In the genomic region with DNA sequence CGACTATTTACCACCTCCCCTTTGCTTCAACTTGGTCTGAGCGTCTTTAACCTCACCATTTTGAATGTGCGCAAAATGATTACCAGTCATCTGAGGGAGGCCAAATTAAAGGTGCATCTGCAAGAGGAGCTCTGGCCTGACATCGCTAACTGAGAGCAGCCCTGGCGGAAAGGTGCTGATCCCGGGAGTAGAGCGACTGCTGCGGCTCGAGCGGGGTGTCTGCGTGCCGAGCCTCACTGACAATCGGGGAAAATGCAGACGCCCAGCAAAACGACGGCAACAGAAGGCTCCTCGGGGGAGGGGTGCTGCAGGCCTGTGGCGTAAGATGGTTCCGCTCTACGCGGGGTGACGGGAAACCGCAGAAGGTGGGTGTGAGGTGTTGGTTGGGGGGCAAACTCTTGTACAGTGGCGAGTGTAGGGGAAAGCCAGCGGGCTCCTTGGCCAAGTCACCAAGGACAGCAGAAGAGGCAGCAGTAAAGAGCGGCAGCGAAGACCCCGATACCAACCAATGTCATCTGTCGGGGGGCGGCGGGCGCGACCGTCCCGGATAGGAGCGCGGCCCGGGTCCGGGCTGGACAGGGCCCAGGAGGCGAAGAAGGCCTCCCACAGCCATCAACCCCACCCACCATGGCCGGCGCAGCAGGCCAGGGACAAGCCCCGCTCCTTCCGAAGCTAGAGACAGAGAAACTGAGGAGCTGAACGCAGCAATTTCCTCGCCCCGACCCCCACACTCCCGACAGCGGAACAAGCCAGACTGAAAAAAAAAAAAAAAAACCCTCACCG, we compare ENCODE assay signal across 8 cellular contexts. TPM values are rescaled to one million over a fixed set of nuclear protein-coding genes. Genes with fewer than 3 reads are reported as not detected.
DNase-seq lines count a peak whose midpoint lies in the region; ATAC-seq, FAIRE-seq and TF ChIP-seq lines count a peak whose summit lies in the region.

No MANE protein-coding gene starts in this region.

- H3K27me3 ChIP-seq in IMR-90 (ENCODE audit: control insufficient read depth, insufficient read depth, low read length) = no peaks in the 10 kb centered on the region

- peak overlapping the region; percentile 79 for H4K91ac ChIP-seq in IMR-90 (ENCODE audit: insufficient read depth, low read depth, low read length)

- CTCF ChIA-PET in IMR-90 (lab: Yijun Ruan, JAX) = no interaction called here

- H2AK9ac ChIP-seq in IMR-90 (replicated peaks; ENCODE audit: low read depth, low read length, poor library complexity) = peak overlapping the region; percentile 89

- peak overlapping the region; percentile 72 for H2AK5ac ChIP-seq in IMR-90 (ENCODE audit: low read depth, low read length)

- no peak overlapping the region for H2BK15ac ChIP-seq in IMR-90 (ENCODE audit: low read depth, low read length)

- peak overlapping the region; percentile 13 for H2BK120ac ChIP-seq in IMR-90 (ENCODE audit: low read depth, low read length)

- peaks cover 3% of the 10 kb centered on the region; the same call in 1 of the 2 replicates for H3K4me1 ChIP-seq in IMR-90 (ENCODE audit: control insufficient read depth, insufficient read depth, low read length)

- peak overlapping the region; percentile 94 for H3K4me2 ChIP-seq in IMR-90 (ENCODE audit: low read depth, low read length)

- H3K79me1 ChIP-seq in IMR-90 (ENCODE audit: low read depth in 1 of 2, low read length in 2 of 2) = peaks cover 0 to 6% of the 10 kb centered on the region in 2 experiments; a peak in 2 of 4 replicates

- no peaks in the 10 kb centered on the region; the same call in 1 of the 2 replicates for H3K9me3 ChIP-seq in IMR-90 (ENCODE audit: control insufficient read depth, insufficient read depth, low read length)

- TF ChIP-seq RAD21 in IMR-90 (IDR thresholded peaks at IDR 0.05; ENCODE audit: low read length) = 0 out of 2 replicates have a peak, but pooled peaks have one; percentile 12

- H3K18ac ChIP-seq in IMR-90 (ENCODE audit: low read depth, low read length) = peak overlapping the region; percentile 58

- peaks cover 35% of the 10 kb centered on the region for H4K20me1 ChIP-seq in IMR-90 (ENCODE audit: insufficient read depth, low read length)

- peak overlapping the region; percentile 6 to 68; a peak in 3 of 4 replicates for H4K8ac ChIP-seq in IMR-90 (ENCODE audit: low read depth in 2 of 2, low read length in 2 of 2)

- peak overlapping the region; percentile 86 for H3K4ac ChIP-seq in IMR-90 (ENCODE audit: low read depth, low read length)

- ATAC-seq in GM21576 (IDR thresholded peaks at IDR 0.05; ENCODE audit: unreplicated experiment) (peak; percentile 34), IMR-90 (ENCODE audit: low read depth) (peak; percentile 18)

- H2BK5ac ChIP-seq in IMR-90 (ENCODE audit: low read depth, low read length, poor library complexity, severe bottlenecking) = peak overlapping the region; percentile 83

- H3K56ac ChIP-seq in IMR-90 (ENCODE audit: extremely low read depth, insufficient read depth, low read length) = peak overlapping the region; percentile 93

- H3K36me3 ChIP-seq in IMR-90 (ENCODE audit: control insufficient read depth, insufficient read depth, low read length) = peaks cover 2% of the 10 kb centered on the region; the same call in 1 of the 2 replicates

- no peak for FAIRE-seq in frontal cortex (lab: Jason Lieb, UNC)

- peak; percentile 73 for TF ChIP-seq POLR2A in IMR-90 (IDR thresholded peaks at IDR 0.05; ENCODE audit: low read depth, low read length)

- H3K27ac ChIP-seq in IMR-90 (ENCODE audit: insufficient read depth, low read length) (peak overlapping the region; percentile 90), temporal lobe (ENCODE audit: low read depth, low read length) (peak overlapping the region; percentile 99)

- dilution Hi-C loops in IMR-90 (cut with HindIII; ENCODE audit: low sequenced_read_pairs, unreplicated experiment) = no loop called here

- in situ Hi-C loops in IMR-90 (cut with MboI; ENCODE audit: low sequenced_read_pairs) = no loop called here

- WGBS in IMR-90 (ENCODE audit: extremely low coverage in 2 of 2, insufficient read length in 1 of 2), 2 experiments = 1% methylated on average over 20 of the region's 50 CpGs; no CpG with 5 or more reads in 1 of the 2 experiments

- TSS peak; percentile 54 for BruUV-seq in IMR-90 (replicated peaks; lab: Mats Ljungman, UMichigan)

- H3K9ac ChIP-seq in IMR-90 (ENCODE audit: low read depth, low read length) = peak overlapping the region; percentile 89

- 0 out of 2 replicates have a peak overlapping the region, but pooled peaks have one; percentile 18 for H2BK20ac ChIP-seq in IMR-90 (ENCODE audit: low read depth, low read length)

- peak overlapping the region; percentile 61 for H4K5ac ChIP-seq in IMR-90 (ENCODE audit: low read depth, low read length)

- TF ChIP-seq CTCF in IMR-90 (conservative IDR thresholded peaks at IDR 0.05; ENCODE audit: low read depth, low read length) = no peak

- H3K23ac ChIP-seq in IMR-90 (ENCODE audit: low read depth, low read length) = peak overlapping the region; percentile 94

- peak overlapping the region; percentile 97 for H3K4me3 ChIP-seq in IMR-90 (ENCODE audit: insufficient read depth, low read depth, low read length)

- H3K9me1 ChIP-seq in IMR-90 (ENCODE audit: insufficient read depth, low read length) = no peaks in the 10 kb centered on the region

- H3K14ac ChIP-seq in IMR-90 (replicated peaks; ENCODE audit: low read depth, low read length) = peak overlapping the region; percentile 94

- POLR2A ChIA-PET in IMR-90 (lab: Charles Lee; ENCODE audit: unreplicated experiment) = interaction anchor here (0.6 to 1.1 kb wide), 2 partner anchors 35 to 681 kb away, joined by 3 to 7 read pairs; no protein-coding TSS in a partner anchor

- intact Hi-C loops in IMR-90 (cut with micrococcal nuclease) = loop anchor here (5.0 kb wide), 1 partner anchor 607 kb away; no protein-coding TSS in a partner anchor

- peak overlapping the region; percentile 94 for H2AFZ ChIP-seq in IMR-90 (replicated peaks; ENCODE audit: low read length, poor library complexity)

- DNase-seq in DMS79 treated with DMSO at 0.1 percent for 48 hours (lab: John Stamatoyannopoulos, UW) (peak; percentile 45), IMR-90 (peak; percentile 80), SIG-M5 (lab: John Stamatoyannopoulos, UW) (peak; percentile 21), frontal cortex (ENCODE audit: low spot score in 2 of 2) (peak; percentile 23 to 44), occipital lobe (lab: John Stamatoyannopoulos, UW) (peak; percentile 70)
- peak; percentile 78 for DNase-seq in activated gamma-delta T cell treated with anti-CD3 and anti-CD28 coated beads, Interleukin-2, amount 50 U/mL, for 16 hours (ENCODE audit: low read depth)

TF ChIP-seq in IMR-90, 13 proteins besides CTCF, POLR2A, EP300 and RAD21:
- TF ChIP-seq MAFK (IDR thresholded peaks at IDR 0.05; ENCODE audit: low read depth, low read length) (peak; percentile 22; the same call in 1 of the 2 replicates), CEBPB (IDR thresholded peaks at IDR 0.05; ENCODE audit: low read depth, low read length) (peak; percentile 87), CHD1 (IDR thresholded peaks at IDR 0.05; ENCODE audit: low read depth, low read length) (no peak; the same call in 1 of the 2 replicates), RFX5 (IDR thresholded peaks at IDR 0.05; ENCODE audit: low read depth, low read length) (peak; percentile 42; the same call in 1 of the 2 replicates), RCOR1 (IDR thresholded peaks at IDR 0.05; ENCODE audit: insufficient replicate concordance, low read length) (no peak), SMC3 (IDR thresholded peaks at IDR 0.05; ENCODE audit: low read depth, low read length) (0 out of 2 replicates have a peak, but pooled peaks have one; percentile 7), MAZ (IDR thresholded peaks at IDR 0.05; ENCODE audit: borderline replicate concordance, low read depth, low read length) (peak; percentile 53; the same call in 1 of the 2 replicates), FOS (IDR thresholded peaks at IDR 0.05; ENCODE audit: low read depth, low read length) (no peak), NFE2L2 (IDR thresholded peaks at IDR 0.05; ENCODE audit: low read depth, low read length) (no peak), BHLHE40 (IDR thresholded peaks at IDR 0.05; ENCODE audit: low read depth, low read length) (no peak), MXI1 (IDR thresholded peaks at IDR 0.05; ENCODE audit: borderline replicate concordance, low read depth, low read length) (no peak; the same call in 1 of the 2 replicates)
- TF ChIP-seq, protein P1, sequence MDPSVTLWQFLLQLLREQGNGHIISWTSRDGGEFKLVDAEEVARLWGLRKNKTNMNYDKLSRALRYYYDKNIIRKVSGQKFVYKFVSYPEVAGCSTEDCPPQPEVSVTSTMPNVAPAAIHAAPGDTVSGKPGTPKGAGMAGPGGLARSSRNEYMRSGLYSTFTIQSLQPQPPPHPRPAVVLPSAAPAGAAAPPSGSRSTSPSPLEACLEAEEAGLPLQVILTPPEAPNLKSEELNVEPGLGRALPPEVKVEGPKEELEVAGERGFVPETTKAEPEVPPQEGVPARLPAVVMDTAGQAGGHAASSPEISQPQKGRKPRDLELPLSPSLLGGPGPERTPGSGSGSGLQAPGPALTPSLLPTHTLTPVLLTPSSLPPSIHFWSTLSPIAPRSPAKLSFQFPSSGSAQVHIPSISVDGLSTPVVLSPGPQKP (IDR thresholded peaks at IDR 0.05; ENCODE audit: borderline replicate concordance, low read depth, low read length) = no peak
- TF ChIP-seq, protein P2, sequence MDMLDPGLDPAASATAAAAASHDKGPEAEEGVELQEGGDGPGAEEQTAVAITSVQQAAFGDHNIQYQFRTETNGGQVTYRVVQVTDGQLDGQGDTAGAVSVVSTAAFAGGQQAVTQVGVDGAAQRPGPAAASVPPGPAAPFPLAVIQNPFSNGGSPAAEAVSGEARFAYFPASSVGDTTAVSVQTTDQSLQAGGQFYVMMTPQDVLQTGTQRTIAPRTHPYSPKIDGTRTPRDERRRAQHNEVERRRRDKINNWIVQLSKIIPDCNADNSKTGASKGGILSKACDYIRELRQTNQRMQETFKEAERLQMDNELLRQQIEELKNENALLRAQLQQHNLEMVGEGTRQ (IDR thresholded peaks at IDR 0.05; ENCODE audit: low read depth, low read length) = no peak

RNA-seq across cellular contexts. Expression of gene PJA2, which starts 0.5 kb away (rescaled TPM):
- total RNA-seq in IMR-90 (2012; rRNA removed) (70.6 and 112 TPM in 2 replicates), frontal cortex (297 TPM), occipital lobe (299 TPM), temporal lobe (257 TPM)
- polyA plus RNA-seq in IMR-90 (2012; rRNA removed) = 32.8 and 42.3 TPM in 2 replicates
- 7.5 and 9.4 TPM in 2 replicates for polyA plus RNA-seq in IMR-90 (2012; cell fraction: cytosol; rRNA removed)
- 2.6 and 20.3 TPM in 2 replicates for polyA plus RNA-seq in IMR-90 (2012; cell fraction: nucleus; rRNA removed; ENCODE audit: low replicate concordance)

Comparison
In these comparisons a context has a peak if more than half of its experiments do, and no peak if none do; other contexts are left out.
1. Peak in every context shown above with its lines: DNase-seq, ATAC-seq, H3K4me3 ChIP-seq and H3K27ac ChIP-seq.
2. DNase-seq: peak in every context shown above with its lines; median percentile 80 in IMR-90; 78 in activated gamma-delta T cell treated with anti-CD3 and anti-CD28 coated beads, Interleukin-2, amount 50 U/mL, for 16 hours; 70 in occipital lobe; 45 in DMS79 treated with DMSO at 0.1 percent for 48 hours; 34 in frontal cortex; 21 in SIG-M5.